Comparison of ENCODE assay signal across 17 cellular contexts in genomic region chr1:247147781-247148180, GRCh38. TPM values are rescaled to one million over a fixed set of nuclear protein-coding genes. Genes with fewer than 3 reads are reported as not detected.
DNase-seq lines count a peak whose midpoint lies in the region; ATAC-seq, FAIRE-seq and TF ChIP-seq lines count a peak whose summit lies in the region.
"Had no signal": no experiment of that assay in that cellular context is flagged by ENCODE, and none has a peak within 500 bp of the region (broad histone marks: within the 10 kb centered on the region; RNA-seq: fewer than 3 reads in every experiment).

No MANE protein-coding gene starts in this region.

- H3K4me2 ChIP-seq in astrocyte (ENCODE audit: low read length), result no peak overlapping the region
- H3K4me2 ChIP-seq: GM23338 had no signal

- H3K4me3 Mint-ChIP-seq in activated CD8-positive, alpha-beta T cell treated with anti-CD3 and anti-CD28 coated beads for 36 hours, result no peak overlapping the region
- H3K4me3 Mint-ChIP-seq in activated CD8-positive, alpha-beta T cell treated with anti-CD3 and anti-CD28 coated beads, Interleukin-2, amount 10 ng/mL, durations not matched to agents 7 days and 5 days, result no peak overlapping the region
- no peak overlapping the region for H3K4me3 Mint-ChIP-seq in astrocyte (ENCODE audit: unreplicated experiment)
- H3K4me3 Mint-ChIP-seq in endothelial cell (ENCODE audit: unreplicated experiment), result peak overlapping the region; percentile 25
- H3K4me3 Mint-ChIP-seq: CD4-positive, alpha-beta T cell; GM23338 had no signal

- no peak overlapping the region for H3K4me3 ChIP-seq in astrocyte (ENCODE audit: insufficient read depth, low read depth, low read length)
- H3K4me3 ChIP-seq: GM23338 had no signal

- no peaks in the 10 kb centered on the region for H3K27me3 Mint-ChIP-seq in activated CD8-positive, alpha-beta T cell treated with anti-CD3 and anti-CD28 coated beads for 36 hours
- no peaks in the 10 kb centered on the region for H3K27me3 Mint-ChIP-seq in activated CD8-positive, alpha-beta T cell treated with anti-CD3 and anti-CD28 coated beads, Interleukin-2, amount 10 ng/mL, durations not matched to agents 7 days and 5 days (ENCODE audit: low read depth)
- H3K27me3 Mint-ChIP-seq in astrocyte (ENCODE audit: low read depth, unreplicated experiment) (no peaks in the 10 kb centered on the region), endothelial cell (ENCODE audit: unreplicated experiment) (no peaks in the 10 kb centered on the region)
- H3K27me3 Mint-ChIP-seq: CD4-positive, alpha-beta T cell had no signal

- no peak overlapping the region for H3K9ac ChIP-seq in astrocyte (ENCODE audit: low read length)

- peaks cover 15% of the 10 kb centered on the region for H3K36me3 ChIP-seq in astrocyte (ENCODE audit: insufficient read depth, low read length)

- no peak overlapping the region for H3K27ac ChIP-seq in astrocyte (ENCODE audit: low read depth, low read length)
- H3K27ac ChIP-seq: HL-60 had no signal

- TF ChIP-seq CTCF in activated CD8-positive, alpha-beta T cell treated with anti-CD3 and anti-CD28 coated beads for 36 hours (IDR thresholded peaks at IDR 0.05), result no peak
- TF ChIP-seq CTCF in astrocyte (IDR thresholded peaks at IDR 0.05; ENCODE audit: insufficient read depth, low read depth, low read length) (no peak), endothelial cell (IDR thresholded peaks at IDR 0.05; ENCODE audit: unreplicated experiment) (no peak)

- H3K27ac Mint-ChIP-seq in activated CD8-positive, alpha-beta T cell treated with anti-CD3 and anti-CD28 coated beads for 36 hours, result no peak overlapping the region
- H3K27ac Mint-ChIP-seq in activated CD8-positive, alpha-beta T cell treated with anti-CD3 and anti-CD28 coated beads, Interleukin-2, amount 10 ng/mL, durations not matched to agents 7 days and 5 days, result no peak overlapping the region
- H3K27ac Mint-ChIP-seq in astrocyte (ENCODE audit: unreplicated experiment) (no peak overlapping the region), endothelial cell (ENCODE audit: unreplicated experiment) (no peak overlapping the region)
- H3K27ac Mint-ChIP-seq: CD4-positive, alpha-beta T cell; GM23338 had no signal

- H3K4me1 Mint-ChIP-seq in activated CD8-positive, alpha-beta T cell treated with anti-CD3 and anti-CD28 coated beads for 36 hours (ENCODE audit: low read depth), result peaks cover 8% of the 10 kb centered on the region
- H3K4me1 Mint-ChIP-seq in activated CD8-positive, alpha-beta T cell treated with anti-CD3 and anti-CD28 coated beads, Interleukin-2, amount 10 ng/mL, durations not matched to agents 7 days and 5 days (ENCODE audit: low read depth), result no peaks in the 10 kb centered on the region
- H3K4me1 Mint-ChIP-seq in astrocyte (ENCODE audit: low read depth, unreplicated experiment) (peaks cover 2% of the 10 kb centered on the region), endothelial cell (ENCODE audit: unreplicated experiment) (no peaks in the 10 kb centered on the region)

- peaks cover 83% of the 10 kb centered on the region for H3K36me3 Mint-ChIP-seq in activated CD8-positive, alpha-beta T cell treated with anti-CD3 and anti-CD28 coated beads for 36 hours (ENCODE audit: low read depth)
- peaks cover 68% of the 10 kb centered on the region for H3K36me3 Mint-ChIP-seq in activated CD8-positive, alpha-beta T cell treated with anti-CD3 and anti-CD28 coated beads, Interleukin-2, amount 10 ng/mL, durations not matched to agents 7 days and 5 days (ENCODE audit: low read depth)
- peaks cover 63% of the 10 kb centered on the region for H3K36me3 Mint-ChIP-seq in astrocyte (ENCODE audit: low read depth, unreplicated experiment)
- peaks cover 67% of the 10 kb centered on the region for H3K36me3 Mint-ChIP-seq in endothelial cell (ENCODE audit: low read depth, unreplicated experiment)

- peaks cover 55% of the 10 kb centered on the region for H3K9me3 Mint-ChIP-seq in activated CD8-positive, alpha-beta T cell treated with anti-CD3 and anti-CD28 coated beads for 36 hours
- H3K9me3 Mint-ChIP-seq in activated CD8-positive, alpha-beta T cell treated with anti-CD3 and anti-CD28 coated beads, Interleukin-2, amount 10 ng/mL, durations not matched to agents 7 days and 5 days (ENCODE audit: insufficient read depth), result peaks cover 54% of the 10 kb centered on the region
- H3K9me3 Mint-ChIP-seq in astrocyte (ENCODE audit: unreplicated experiment), result peaks cover 50% of the 10 kb centered on the region
- peaks cover 3% of the 10 kb centered on the region for H3K9me3 Mint-ChIP-seq in endothelial cell (ENCODE audit: unreplicated experiment)

- POLR2A ChIA-PET in activated CD8-positive, alpha-beta T cell treated with anti-CD3 and anti-CD28 coated beads for 36 hours (lab: Charles Lee), result no interaction called here
- POLR2A ChIA-PET in activated CD8-positive, alpha-beta T cell treated with anti-CD3 and anti-CD28 coated beads, Interleukin-2, amount 10 ng/mL, durations not matched to agents 7 days and 5 days (lab: Charles Lee), result no interaction called here

- CTCF ChIA-PET in activated CD8-positive, alpha-beta T cell treated with anti-CD3 and anti-CD28 coated beads for 36 hours (lab: Charles Lee), result interaction anchor here (1.0 kb wide), 1 partner anchor 19 kb away, joined by 3 read pairs; no protein-coding TSS in a partner anchor
- CTCF ChIA-PET in activated CD8-positive, alpha-beta T cell treated with anti-CD3 and anti-CD28 coated beads, Interleukin-2, amount 10 ng/mL, durations not matched to agents 7 days and 5 days (lab: Charles Lee), result no interaction called here

- intact Hi-C loops in activated CD8-positive, alpha-beta T cell treated with anti-CD3 and anti-CD28 coated beads for 36 hours (cut with micrococcal nuclease), result no loop called here

- peak; percentile 17 for ATAC-seq in activated CD8-positive, alpha-beta T cell treated with anti-CD3 and anti-CD28 coated beads for 36 hours
- ATAC-seq in activated CD8-positive, alpha-beta T cell treated with anti-CD3 and anti-CD28 coated beads, Interleukin-2, amount 10 ng/mL, durations not matched to agents 7 days and 5 days, result no peak
- ATAC-seq: GM23338 had no signal

- peaks cover 37% of the 10 kb centered on the region for H3K79me2 ChIP-seq in astrocyte (ENCODE audit: insufficient read depth, low read length)

- FAIRE-seq in astrocyte (lab: Jason Lieb, UNC), result no peak
- FAIRE-seq: GM18507 had no signal

- DNase-seq in activated CD8-positive, alpha-beta T cell treated with anti-CD3 and anti-CD28 coated beads for 36 hours, result no peak
- no peak for DNase-seq in activated CD8-positive, alpha-beta T cell treated with anti-CD3 and anti-CD28 coated beads, Interleukin-2, amount 10 ng/mL, durations not matched to agents 7 days and 5 days
- peak; percentile 18 for DNase-seq in astrocyte (ENCODE audit: low read depth)
- no peak for DNase-seq in endothelial cell (ENCODE audit: low spot score)
- no peak for DNase-seq in ureter (ENCODE audit: low spot score)
- DNase-seq in activated CD4-positive, CD25-positive, alpha-beta regulatory T cell (lab: John Stamatoyannopoulos, UW), result no peak
- DNase-seq in HT-29 (ENCODE audit: low spot score), result no peak
- DNase-seq: 8988T; AML-193; C1 segment of cervical spinal cord; Calu3; CD4-positive, alpha-beta T cell; DMS 273 treated with DMSO at 0.1 percent for 48 hours; H7 had no signal

- H3K27me3 ChIP-seq in astrocyte (ENCODE audit: insufficient read depth, low read length), result no peaks in the 10 kb centered on the region

- no peaks in the 10 kb centered on the region for H3K4me1 ChIP-seq in astrocyte (ENCODE audit: insufficient read depth, low read length)

- H2AFZ ChIP-seq in astrocyte (ENCODE audit: low read depth, low read length), result no peak overlapping the region
- H2AFZ ChIP-seq: GM23338 had no signal

- no peaks in the 10 kb centered on the region for H4K20me1 ChIP-seq in astrocyte (ENCODE audit: insufficient read depth, low read length)

- peaks cover 12% of the 10 kb centered on the region for H3K9me3 ChIP-seq in astrocyte (ENCODE audit: insufficient read depth, low read depth, low read length)

RNA-seq across cellular contexts. Expression of gene ZNF124, which starts 24.0 kb away (rescaled TPM):
- total RNA-seq in activated CD8-positive, alpha-beta T cell treated with anti-CD3 and anti-CD28 coated beads for 36 hours, result 10 to 100 TPM; 15.5 to 16.8 TPM
- total RNA-seq in activated CD8-positive, alpha-beta T cell treated with anti-CD3 and anti-CD28 coated beads, Interleukin-2, amount 10 ng/mL, durations not matched to agents 7 days and 5 days, result 10 to 100 TPM; 29.1 to 32.4 TPM
- total RNA-seq in astrocyte, result 28.6 and 36.5 TPM in 2 replicates
- total RNA-seq in endothelial cell (ENCODE audit: unreplicated experiment), result 138 TPM
- total RNA-seq in ureter, result 46.4 TPM
- 6.4 and 8.0 TPM in 2 replicates for total RNA-seq in HT-29 (2014; rRNA removed; shearing (Covaris generic))

RNA-seq across cellular contexts. Expression of gene ZNF669, which starts 43.6 kb away (rescaled TPM):
- total RNA-seq in activated CD8-positive, alpha-beta T cell treated with anti-CD3 and anti-CD28 coated beads for 36 hours, result 1 to 10 TPM; 7.6 to 8.0 TPM
- total RNA-seq in activated CD8-positive, alpha-beta T cell treated with anti-CD3 and anti-CD28 coated beads, Interleukin-2, amount 10 ng/mL, durations not matched to agents 7 days and 5 days, result 10 to 100 TPM in 1 of 2 experiments, 1 to 10 TPM in 1; 9.5 to 10.3 TPM
- total RNA-seq in astrocyte (7.5 and 9.4 TPM in 2 replicates), endothelial cell (ENCODE audit: unreplicated experiment) (21.7 TPM), ureter (9.0 TPM)
- total RNA-seq in HT-29 (2014; rRNA removed; shearing (Covaris generic)), result 6.2 and 18.3 TPM in 2 replicates
